In the genomic region with DNA sequence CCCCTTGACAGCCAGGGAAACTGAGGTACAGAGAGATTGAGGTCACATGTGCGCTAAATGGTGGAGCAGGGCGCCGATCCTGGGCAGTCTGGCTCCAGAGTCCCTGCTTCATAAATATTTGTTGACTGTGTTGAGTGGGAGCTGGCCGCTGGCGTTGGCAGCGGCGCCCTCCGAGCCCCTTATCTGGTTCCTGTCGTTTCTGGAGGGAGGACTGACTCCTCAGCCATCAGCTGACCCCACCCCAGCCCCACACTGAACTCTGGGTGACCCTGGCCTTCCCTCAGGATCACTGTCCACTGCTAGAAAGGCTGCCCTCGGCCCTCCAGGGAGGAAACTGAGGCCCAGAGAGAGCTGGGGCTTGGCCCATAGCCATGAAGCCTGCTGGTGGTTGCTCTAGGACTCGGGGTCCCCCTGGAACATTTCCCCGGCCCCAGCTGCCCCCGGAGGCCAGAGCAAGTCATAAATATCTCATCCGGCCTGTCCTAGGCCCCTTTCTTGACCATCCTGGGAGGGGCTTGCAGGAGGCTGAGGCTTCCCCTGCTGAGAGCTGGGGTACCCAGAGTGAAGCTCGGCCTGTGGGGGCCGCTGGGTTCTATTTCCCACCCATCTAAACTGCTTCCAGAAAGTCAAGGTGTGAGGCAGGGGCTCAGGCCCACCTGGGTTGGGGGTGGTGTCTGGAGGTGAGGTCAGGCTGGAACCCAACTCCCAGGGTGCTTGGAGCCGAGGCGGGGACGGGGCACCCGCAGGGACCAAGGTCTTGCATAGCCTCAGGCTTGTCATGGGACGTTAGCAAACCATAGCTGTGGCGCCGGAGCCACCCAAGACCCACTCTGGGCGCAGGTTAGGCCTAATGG, we compare ENCODE assay signal across 1 cellular context.
TF ChIP-seq lines count a peak whose summit lies in the region.

No MANE protein-coding gene starts in this region.

TF ChIP-seq in K562, 482 proteins besides CTCF, POLR2A, EP300 and RAD21 (continued from another document and continues in another):
- TF ChIP-seq, protein P1, sequence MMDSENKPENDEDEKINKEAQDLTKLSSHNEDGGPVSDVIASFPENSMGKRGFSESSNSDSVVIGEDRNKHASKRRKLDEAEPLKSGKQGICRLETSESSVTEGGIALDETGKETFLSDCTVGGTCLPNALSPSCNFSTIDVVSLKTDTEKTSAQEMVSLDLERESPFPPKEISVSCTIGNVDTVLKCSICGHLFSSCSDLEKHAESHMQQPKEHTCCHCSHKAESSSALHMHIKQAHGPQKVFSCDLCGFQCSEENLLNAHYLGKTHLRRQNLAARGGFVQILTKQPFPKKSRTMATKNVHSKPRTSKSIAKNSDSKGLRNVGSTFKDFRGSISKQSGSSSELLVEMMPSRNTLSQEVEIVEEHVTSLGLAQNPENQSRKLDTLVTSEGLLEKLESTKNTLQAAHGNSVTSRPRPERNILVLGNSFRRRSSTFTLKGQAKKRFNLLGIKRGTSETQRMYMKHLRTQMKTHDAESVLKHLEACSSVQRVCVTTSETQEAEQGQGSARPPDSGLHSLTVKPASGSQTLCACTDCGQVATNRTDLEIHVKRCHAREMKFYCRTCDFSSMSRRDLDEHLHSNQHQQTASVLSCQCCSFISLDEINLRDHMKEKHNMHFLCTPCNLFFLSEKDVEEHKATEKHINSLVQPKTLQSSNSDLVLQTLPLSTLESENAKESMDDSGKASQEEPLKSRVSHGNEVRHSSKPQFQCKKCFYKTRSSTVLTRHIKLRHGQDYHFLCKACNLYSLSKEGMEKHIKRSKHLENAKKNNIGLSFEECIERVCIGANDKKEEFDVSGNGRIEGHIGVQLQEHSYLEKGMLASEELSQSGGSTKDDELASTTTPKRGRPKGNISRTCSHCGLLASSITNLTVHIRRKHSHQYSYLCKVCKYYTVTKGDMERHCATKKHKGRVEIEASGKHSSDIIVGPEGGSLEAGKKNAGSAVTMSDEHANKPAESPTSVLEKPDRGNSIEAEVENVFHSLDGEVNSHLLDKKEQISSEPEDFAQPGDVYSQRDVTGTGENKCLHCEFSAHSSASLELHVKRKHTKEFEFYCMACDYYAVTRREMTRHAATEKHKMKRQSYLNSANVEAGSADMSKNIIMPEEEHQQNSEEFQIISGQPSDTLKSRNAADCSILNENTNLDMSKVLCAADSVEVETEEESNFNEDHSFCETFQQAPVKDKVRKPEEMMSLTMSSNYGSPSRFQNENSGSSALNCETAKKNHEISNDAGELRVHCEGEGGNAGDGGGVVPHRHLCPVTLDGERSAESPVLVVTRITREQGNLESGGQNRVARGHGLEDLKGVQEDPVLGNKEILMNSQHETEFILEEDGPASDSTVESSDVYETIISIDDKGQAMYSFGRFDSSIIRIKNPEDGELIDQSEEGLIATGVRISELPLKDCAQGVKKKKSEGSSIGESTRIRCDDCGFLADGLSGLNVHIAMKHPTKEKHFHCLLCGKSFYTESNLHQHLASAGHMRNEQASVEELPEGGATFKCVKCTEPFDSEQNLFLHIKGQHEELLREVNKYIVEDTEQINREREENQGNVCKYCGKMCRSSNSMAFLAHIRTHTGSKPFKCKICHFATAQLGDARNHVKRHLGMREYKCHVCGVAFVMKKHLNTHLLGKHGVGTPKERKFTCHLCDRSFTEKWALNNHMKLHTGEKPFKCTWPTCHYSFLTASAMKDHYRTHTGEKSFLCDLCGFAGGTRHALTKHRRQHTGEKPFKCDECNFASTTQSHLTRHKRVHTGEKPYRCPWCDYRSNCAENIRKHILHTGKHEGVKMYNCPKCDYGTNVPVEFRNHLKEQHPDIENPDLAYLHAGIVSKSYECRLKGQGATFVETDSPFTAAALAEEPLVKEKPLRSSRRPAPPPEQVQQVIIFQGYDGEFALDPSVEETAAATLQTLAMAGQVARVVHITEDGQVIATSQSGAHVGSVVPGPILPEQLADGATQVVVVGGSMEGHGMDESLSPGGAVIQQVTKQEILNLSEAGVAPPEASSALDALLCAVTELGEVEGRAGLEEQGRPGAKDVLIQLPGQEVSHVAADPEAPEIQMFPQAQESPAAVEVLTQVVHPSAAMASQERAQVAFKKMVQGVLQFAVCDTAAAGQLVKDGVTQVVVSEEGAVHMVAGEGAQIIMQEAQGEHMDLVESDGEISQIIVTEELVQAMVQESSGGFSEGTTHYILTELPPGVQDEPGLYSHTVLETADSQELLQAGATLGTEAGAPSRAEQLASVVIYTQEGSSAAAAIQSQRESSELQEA (IDR thresholded peaks at IDR 0.05; ENCODE audit: low read depth): no peak
- TF ChIP-seq HDAC2 (IDR thresholded peaks at IDR 0.05): peak; percentile 66; the same call in 1 of the 2 replicates
- TF ChIP-seq, protein P2, sequence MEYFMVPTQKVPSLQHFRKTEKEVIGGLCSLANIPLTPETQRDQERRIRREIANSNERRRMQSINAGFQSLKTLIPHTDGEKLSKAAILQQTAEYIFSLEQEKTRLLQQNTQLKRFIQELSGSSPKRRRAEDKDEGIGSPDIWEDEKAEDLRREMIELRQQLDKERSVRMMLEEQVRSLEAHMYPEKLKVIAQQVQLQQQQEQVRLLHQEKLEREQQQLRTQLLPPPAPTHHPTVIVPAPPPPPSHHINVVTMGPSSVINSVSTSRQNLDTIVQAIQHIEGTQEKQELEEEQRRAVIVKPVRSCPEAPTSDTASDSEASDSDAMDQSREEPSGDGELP (CRISPR knock-in tag; IDR thresholded peaks at IDR 0.05; ENCODE audit: borderline replicate concordance): peak; percentile 96
- peak; percentile 35 for TF ChIP-seq TAF1 (IDR thresholded peaks at IDR 0.05; ENCODE audit: control insufficient read depth, extremely low read depth, insufficient read depth, low read length, severe bottlenecking)
- TF ChIP-seq SP2 (IDR thresholded peaks at IDR 0.05; ENCODE audit: extremely low read depth, low read depth, low read length, poor library complexity, severe bottlenecking): no peak
- TF ChIP-seq ZNF830 (CRISPR knock-in tag; IDR thresholded peaks at IDR 0.05): no peak
- TF ChIP-seq ZBTB17 (CRISPR knock-in tag; IDR thresholded peaks at IDR 0.05): 0 out of 2 replicates have a peak, but pooled peaks have one; percentile 22
- TF ChIP-seq, protein P3, sequence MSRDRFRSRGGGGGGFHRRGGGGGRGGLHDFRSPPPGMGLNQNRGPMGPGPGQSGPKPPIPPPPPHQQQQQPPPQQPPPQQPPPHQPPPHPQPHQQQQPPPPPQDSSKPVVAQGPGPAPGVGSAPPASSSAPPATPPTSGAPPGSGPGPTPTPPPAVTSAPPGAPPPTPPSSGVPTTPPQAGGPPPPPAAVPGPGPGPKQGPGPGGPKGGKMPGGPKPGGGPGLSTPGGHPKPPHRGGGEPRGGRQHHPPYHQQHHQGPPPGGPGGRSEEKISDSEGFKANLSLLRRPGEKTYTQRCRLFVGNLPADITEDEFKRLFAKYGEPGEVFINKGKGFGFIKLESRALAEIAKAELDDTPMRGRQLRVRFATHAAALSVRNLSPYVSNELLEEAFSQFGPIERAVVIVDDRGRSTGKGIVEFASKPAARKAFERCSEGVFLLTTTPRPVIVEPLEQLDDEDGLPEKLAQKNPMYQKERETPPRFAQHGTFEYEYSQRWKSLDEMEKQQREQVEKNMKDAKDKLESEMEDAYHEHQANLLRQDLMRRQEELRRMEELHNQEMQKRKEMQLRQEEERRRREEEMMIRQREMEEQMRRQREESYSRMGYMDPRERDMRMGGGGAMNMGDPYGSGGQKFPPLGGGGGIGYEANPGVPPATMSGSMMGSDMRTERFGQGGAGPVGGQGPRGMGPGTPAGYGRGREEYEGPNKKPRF (IDR thresholded peaks at IDR 0.05; ENCODE audit: low read depth, low read length): no peak
- TF ChIP-seq ZNF311 (CRISPR knock-in tag; IDR thresholded peaks at IDR 0.05): peak; percentile 75; the same call in 1 of the 2 replicates
- TF ChIP-seq NCOR1 (IDR thresholded peaks at IDR 0.05): no peak
- TF ChIP-seq ZFX (CRISPR knock-in tag; IDR thresholded peaks at IDR 0.05): no peak
- TF ChIP-seq YBX1 (IDR thresholded peaks at IDR 0.05): no peak
- no peak for TF ChIP-seq PHB2 (IDR thresholded peaks at IDR 0.05; ENCODE audit: low read depth)
- TF ChIP-seq, protein P4, sequence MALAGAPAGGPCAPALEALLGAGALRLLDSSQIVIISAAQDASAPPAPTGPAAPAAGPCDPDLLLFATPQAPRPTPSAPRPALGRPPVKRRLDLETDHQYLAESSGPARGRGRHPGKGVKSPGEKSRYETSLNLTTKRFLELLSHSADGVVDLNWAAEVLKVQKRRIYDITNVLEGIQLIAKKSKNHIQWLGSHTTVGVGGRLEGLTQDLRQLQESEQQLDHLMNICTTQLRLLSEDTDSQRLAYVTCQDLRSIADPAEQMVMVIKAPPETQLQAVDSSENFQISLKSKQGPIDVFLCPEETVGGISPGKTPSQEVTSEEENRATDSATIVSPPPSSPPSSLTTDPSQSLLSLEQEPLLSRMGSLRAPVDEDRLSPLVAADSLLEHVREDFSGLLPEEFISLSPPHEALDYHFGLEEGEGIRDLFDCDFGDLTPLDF (CRISPR knock-in tag; IDR thresholded peaks at IDR 0.05): no peak
- TF ChIP-seq, protein P5, sequence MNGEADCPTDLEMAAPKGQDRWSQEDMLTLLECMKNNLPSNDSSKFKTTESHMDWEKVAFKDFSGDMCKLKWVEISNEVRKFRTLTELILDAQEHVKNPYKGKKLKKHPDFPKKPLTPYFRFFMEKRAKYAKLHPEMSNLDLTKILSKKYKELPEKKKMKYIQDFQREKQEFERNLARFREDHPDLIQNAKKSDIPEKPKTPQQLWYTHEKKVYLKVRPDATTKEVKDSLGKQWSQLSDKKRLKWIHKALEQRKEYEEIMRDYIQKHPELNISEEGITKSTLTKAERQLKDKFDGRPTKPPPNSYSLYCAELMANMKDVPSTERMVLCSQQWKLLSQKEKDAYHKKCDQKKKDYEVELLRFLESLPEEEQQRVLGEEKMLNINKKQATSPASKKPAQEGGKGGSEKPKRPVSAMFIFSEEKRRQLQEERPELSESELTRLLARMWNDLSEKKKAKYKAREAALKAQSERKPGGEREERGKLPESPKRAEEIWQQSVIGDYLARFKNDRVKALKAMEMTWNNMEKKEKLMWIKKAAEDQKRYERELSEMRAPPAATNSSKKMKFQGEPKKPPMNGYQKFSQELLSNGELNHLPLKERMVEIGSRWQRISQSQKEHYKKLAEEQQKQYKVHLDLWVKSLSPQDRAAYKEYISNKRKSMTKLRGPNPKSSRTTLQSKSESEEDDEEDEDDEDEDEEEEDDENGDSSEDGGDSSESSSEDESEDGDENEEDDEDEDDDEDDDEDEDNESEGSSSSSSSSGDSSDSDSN (IDR thresholded peaks at IDR 0.05; ENCODE audit: borderline replicate concordance in 1 of 2, low read depth in 2 of 2, low read length in 2 of 2): peak; percentile 35 to 73; a peak in 1 of 4 replicates
- TF ChIP-seq, protein P6, sequence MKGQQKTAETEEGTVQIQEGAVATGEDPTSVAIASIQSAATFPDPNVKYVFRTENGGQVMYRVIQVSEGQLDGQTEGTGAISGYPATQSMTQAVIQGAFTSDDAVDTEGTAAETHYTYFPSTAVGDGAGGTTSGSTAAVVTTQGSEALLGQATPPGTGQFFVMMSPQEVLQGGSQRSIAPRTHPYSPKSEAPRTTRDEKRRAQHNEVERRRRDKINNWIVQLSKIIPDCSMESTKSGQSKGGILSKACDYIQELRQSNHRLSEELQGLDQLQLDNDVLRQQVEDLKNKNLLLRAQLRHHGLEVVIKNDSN (CRISPR knock-in tag; IDR thresholded peaks at IDR 0.05): peak; percentile 65
- TF ChIP-seq, protein P7, sequence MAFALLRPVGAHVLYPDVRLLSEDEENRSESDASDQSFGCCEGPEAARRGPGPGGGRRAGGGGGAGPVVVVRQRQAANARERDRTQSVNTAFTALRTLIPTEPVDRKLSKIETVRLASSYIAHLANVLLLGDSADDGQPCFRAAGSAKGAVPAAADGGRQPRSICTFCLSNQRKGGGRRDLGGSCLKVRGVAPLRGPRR (CRISPR knock-in tag; IDR thresholded peaks at IDR 0.05): no peak
- peak; percentile 19; the same call in 1 of the 2 replicates for TF ChIP-seq ZBED1 (IDR thresholded peaks at IDR 0.05)
- TF ChIP-seq ZNF140 (CRISPR knock-in tag; IDR thresholded peaks at IDR 0.05): no peak
- TF ChIP-seq, protein P8, sequence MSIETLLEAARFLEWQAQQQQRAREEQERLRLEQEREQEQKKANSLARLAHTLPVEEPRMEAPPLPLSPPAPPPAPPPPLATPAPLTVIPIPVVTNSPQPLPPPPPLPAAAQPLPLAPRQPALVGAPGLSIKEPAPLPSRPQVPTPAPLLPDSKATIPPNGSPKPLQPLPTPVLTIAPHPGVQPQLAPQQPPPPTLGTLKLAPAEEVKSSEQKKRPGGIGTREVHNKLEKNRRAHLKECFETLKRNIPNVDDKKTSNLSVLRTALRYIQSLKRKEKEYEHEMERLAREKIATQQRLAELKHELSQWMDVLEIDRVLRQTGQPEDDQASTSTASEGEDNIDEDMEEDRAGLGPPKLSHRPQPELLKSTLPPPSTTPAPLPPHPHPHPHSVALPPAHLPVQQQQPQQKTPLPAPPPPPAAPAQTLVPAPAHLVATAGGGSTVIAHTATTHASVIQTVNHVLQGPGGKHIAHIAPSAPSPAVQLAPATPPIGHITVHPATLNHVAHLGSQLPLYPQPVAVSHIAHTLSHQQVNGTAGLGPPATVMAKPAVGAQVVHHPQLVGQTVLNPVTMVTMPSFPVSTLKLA (conservative IDR thresholded peaks at IDR 0.05): no peak
- TF ChIP-seq, protein P9, sequence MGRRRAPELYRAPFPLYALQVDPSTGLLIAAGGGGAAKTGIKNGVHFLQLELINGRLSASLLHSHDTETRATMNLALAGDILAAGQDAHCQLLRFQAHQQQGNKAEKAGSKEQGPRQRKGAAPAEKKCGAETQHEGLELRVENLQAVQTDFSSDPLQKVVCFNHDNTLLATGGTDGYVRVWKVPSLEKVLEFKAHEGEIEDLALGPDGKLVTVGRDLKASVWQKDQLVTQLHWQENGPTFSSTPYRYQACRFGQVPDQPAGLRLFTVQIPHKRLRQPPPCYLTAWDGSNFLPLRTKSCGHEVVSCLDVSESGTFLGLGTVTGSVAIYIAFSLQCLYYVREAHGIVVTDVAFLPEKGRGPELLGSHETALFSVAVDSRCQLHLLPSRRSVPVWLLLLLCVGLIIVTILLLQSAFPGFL (CRISPR knock-in tag; IDR thresholded peaks at IDR 0.05): no peak
- no peak for TF ChIP-seq FOXJ3 (CRISPR knock-in tag; IDR thresholded peaks at IDR 0.05)
- TF ChIP-seq, protein P10, sequence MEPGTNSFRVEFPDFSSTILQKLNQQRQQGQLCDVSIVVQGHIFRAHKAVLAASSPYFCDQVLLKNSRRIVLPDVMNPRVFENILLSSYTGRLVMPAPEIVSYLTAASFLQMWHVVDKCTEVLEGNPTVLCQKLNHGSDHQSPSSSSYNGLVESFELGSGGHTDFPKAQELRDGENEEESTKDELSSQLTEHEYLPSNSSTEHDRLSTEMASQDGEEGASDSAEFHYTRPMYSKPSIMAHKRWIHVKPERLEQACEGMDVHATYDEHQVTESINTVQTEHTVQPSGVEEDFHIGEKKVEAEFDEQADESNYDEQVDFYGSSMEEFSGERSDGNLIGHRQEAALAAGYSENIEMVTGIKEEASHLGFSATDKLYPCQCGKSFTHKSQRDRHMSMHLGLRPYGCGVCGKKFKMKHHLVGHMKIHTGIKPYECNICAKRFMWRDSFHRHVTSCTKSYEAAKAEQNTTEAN (CRISPR knock-in tag; IDR thresholded peaks at IDR 0.05): no peak
- TF ChIP-seq SIRT6 (IDR thresholded peaks at IDR 0.05; ENCODE audit: low read depth, low read length): no peak
- peak; percentile 87 for TF ChIP-seq CCNT2 (IDR thresholded peaks at IDR 0.05; ENCODE audit: borderline replicate concordance, extremely low read depth, insufficient read length, low read depth, low read length)
- TF ChIP-seq, protein P11, sequence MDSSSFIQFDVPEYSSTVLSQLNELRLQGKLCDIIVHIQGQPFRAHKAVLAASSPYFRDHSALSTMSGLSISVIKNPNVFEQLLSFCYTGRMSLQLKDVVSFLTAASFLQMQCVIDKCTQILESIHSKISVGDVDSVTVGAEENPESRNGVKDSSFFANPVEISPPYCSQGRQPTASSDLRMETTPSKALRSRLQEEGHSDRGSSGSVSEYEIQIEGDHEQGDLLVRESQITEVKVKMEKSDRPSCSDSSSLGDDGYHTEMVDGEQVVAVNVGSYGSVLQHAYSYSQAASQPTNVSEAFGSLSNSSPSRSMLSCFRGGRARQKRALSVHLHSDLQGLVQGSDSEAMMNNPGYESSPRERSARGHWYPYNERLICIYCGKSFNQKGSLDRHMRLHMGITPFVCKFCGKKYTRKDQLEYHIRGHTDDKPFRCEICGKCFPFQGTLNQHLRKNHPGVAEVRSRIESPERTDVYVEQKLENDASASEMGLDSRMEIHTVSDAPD (CRISPR knock-in tag; IDR thresholded peaks at IDR 0.05): no peak
- no peak for TF ChIP-seq ETS2 (tag; IDR thresholded peaks at IDR 0.05; ENCODE audit: borderline replicate concordance, poor library complexity, severe bottlenecking)
- no peak for TF ChIP-seq GATAD2B (IDR thresholded peaks at IDR 0.05; ENCODE audit: borderline replicate concordance)
